ENCODE assay signal across 1 cellular context in the genomic region with DNA sequence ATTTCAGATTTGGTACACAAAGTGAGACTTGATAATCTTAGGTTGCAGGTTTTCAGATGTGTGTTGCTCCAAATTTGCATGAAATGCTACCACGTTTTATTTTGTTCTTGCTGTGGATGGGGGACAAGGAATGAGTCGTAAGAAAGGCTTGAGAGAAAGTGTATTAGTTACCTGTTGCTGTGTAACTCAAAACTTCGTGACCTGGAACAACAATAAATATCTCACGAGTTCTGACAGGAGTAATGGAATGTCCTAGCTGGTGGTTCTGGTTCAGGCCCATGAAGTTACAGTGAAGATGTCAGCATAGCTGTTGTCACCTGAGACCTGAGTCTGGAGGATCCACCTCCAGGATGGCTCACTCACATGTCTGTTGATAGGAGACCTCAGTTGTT.
TF ChIP-seq lines count a peak whose summit lies in the region.

No MANE protein-coding gene starts in this region.

TF ChIP-seq in endothelial cell of umbilical vein, 7 proteins besides CTCF, POLR2A, EP300 and RAD21:
- no peak for TF ChIP-seq POLR2AphosphoS5 (IDR thresholded peaks at IDR 0.05; ENCODE audit: insufficient read depth, low read depth, low read length)
- no peak for TF ChIP-seq JUN (IDR thresholded peaks at IDR 0.05; ENCODE audit: borderline replicate concordance, insufficient read depth, insufficient read length, low read depth)
- no peak for TF ChIP-seq EZH2 (IDR thresholded peaks at IDR 0.05; ENCODE audit: borderline replicate concordance, low read depth, low read length, severe bottlenecking)
- TF ChIP-seq FOS (IDR thresholded peaks at IDR 0.05; ENCODE audit: borderline replicate concordance, insufficient read depth, low read length): no peak
- TF ChIP-seq MYC (IDR thresholded peaks at IDR 0.05; ENCODE audit: low read depth, low read length): no peak
- TF ChIP-seq GATA2 (IDR thresholded peaks at IDR 0.05; ENCODE audit: insufficient read depth, insufficient read length, low read depth, low read length): no peak
- TF ChIP-seq, protein P1, sequence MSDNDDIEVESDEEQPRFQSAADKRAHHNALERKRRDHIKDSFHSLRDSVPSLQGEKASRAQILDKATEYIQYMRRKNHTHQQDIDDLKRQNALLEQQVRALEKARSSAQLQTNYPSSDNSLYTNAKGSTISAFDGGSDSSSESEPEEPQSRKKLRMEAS (IDR thresholded peaks at IDR 0.05; ENCODE audit: insufficient read depth, insufficient read length): no peak
